Comparison of ENCODE assay signal across 12 cellular contexts in genomic region chr7:100543586-100543985, GRCh38. TPM values are rescaled to one million over a fixed set of nuclear protein-coding genes. Genes with fewer than 3 reads are reported as not detected.
DNase-seq lines count a peak whose midpoint lies in the region; ATAC-seq, FAIRE-seq and TF ChIP-seq lines count a peak whose summit lies in the region.
"Had no signal": no experiment of that assay in that cellular context is flagged by ENCODE, and none has a peak within 500 bp of the region (broad histone marks: within the 10 kb centered on the region; RNA-seq: fewer than 3 reads in every experiment).

No MANE protein-coding gene starts in this region.

- peak overlapping the region; percentile 31 for H3K9ac ChIP-seq in HCT116 (ENCODE audit: low read length)

- peak overlapping the region; percentile 88 for H3K4me3 Mint-ChIP-seq in natural killer cell treated with Interleukin-12 subunit alpha and Interleukin-12 subunit beta and Interleukin-15 and Interleukin-18, amount 100 ng/mL, for 72 hours

- H3K27ac Mint-ChIP-seq in natural killer cell treated with Interleukin-12 subunit alpha and Interleukin-12 subunit beta and Interleukin-15 and Interleukin-18, amount 100 ng/mL, for 72 hours = peak overlapping the region; percentile 87 to 91

- peaks cover 5% of the 10 kb centered on the region for H3K36me3 Mint-ChIP-seq in natural killer cell treated with Interleukin-12 subunit alpha and Interleukin-12 subunit beta and Interleukin-15 and Interleukin-18, amount 100 ng/mL, for 72 hours

- H3K27ac ChIP-seq in A549 (peak overlapping the region; percentile 94 to 100), HCT116 (ENCODE audit: low read depth, low read length) (peak overlapping the region; percentile 95), breast epithelium (peak overlapping the region; percentile 91 to 95)

- peaks cover 74 to 89% of the 10 kb centered on the region in 2 donors for H3K4me1 Mint-ChIP-seq in natural killer cell treated with Interleukin-12 subunit alpha and Interleukin-12 subunit beta and Interleukin-15 and Interleukin-18, amount 100 ng/mL, for 72 hours (ENCODE audit: low read depth in 2 of 2)

- intact Hi-C loops in HCT116 (cut with micrococcal nuclease) = no loop called here
- intact Hi-C loops in breast epithelium (cut with DNase I; ENCODE audit: low total_unique reads) = no loop called here

- RAD21 ChIA-PET in HCT116 (lab: Charles Lee; ENCODE audit: low non-redundant PET in 1 of 2, low total read pairs in 2 of 2, uncharacterized antibody in 2 of 2, unreplicated experiment in 2 of 2) = no interaction called here

- no peak for TF ChIP-seq EP300 in A549 (IDR thresholded peaks at IDR 0.05)

- TF ChIP-seq CTCF in A549 (IDR thresholded peaks at IDR 0.05) (no peak), HCT116 (IDR thresholded peaks at IDR 0.05 in 2 of 3, conservative IDR thresholded peaks at IDR 0.05 in 1 of 3; ENCODE audit: borderline replicate concordance in 1 of 3, insufficient read depth in 1 of 3, low read depth in 2 of 3, low read length in 2 of 3) (no peak), breast epithelium (IDR thresholded peaks at IDR 0.05) (no peak)

- H3K4me2 ChIP-seq in A549 (peak overlapping the region; percentile 98), HCT116 (ENCODE audit: low read length) (peak overlapping the region; percentile 79)

- FAIRE-seq in A549 (lab: Jason Lieb, UNC) = no peak
- FAIRE-seq: kidney had no signal

- no peak for TF ChIP-seq RAD21 in A549 (conservative IDR thresholded peaks at IDR 0.05 in 1 of 2, IDR thresholded peaks at IDR 0.05 in 1 of 2)
- TF ChIP-seq RAD21 in HCT116 (IDR thresholded peaks at IDR 0.05; ENCODE audit: low read depth) = no peak

- H3K79me2 ChIP-seq in HCT116 (ENCODE audit: insufficient read depth, low read length) = peaks cover 20% of the 10 kb centered on the region; the same call in 1 of the 2 replicates

- H3K4me1 ChIP-seq in A549 (peaks cover 82% of the 10 kb centered on the region), HCT116 (ENCODE audit: control insufficient read depth in 1 of 2, insufficient read depth in 2 of 2, low read length in 2 of 2) (peaks cover 56 to 67% of the 10 kb centered on the region in 2 experiments), breast epithelium (peaks cover 18 to 45% of the 10 kb centered on the region in 2 donors)

- H3K9me2 ChIP-seq in HCT116 (ENCODE audit: insufficient read depth) = no peaks in the 10 kb centered on the region

- H3K27me3 Mint-ChIP-seq in natural killer cell treated with Interleukin-12 subunit alpha and Interleukin-12 subunit beta and Interleukin-15 and Interleukin-18, amount 100 ng/mL, for 72 hours = no peaks in the 10 kb centered on the region

- WGBS in A549 (ENCODE audit: missing lambda C conversion rate) = 80% methylated on average over 1 of the region's 1 CpG

- DNase-seq in A549 (ENCODE audit: low read depth in 1 of 2, low spot score in 1 of 2) = no peak
- DNase-seq in HCT116 (ENCODE audit: low read depth, low spot score) = no peak
- DNase-seq in breast epithelium (ENCODE audit: low spot score in 2 of 2) = no peak
- DNase-seq in natural killer cell treated with Interleukin-12 subunit alpha and Interleukin-12 subunit beta and Interleukin-15 and Interleukin-18, amount 100 ng/mL, for 72 hours (ENCODE audit: low spot score) = no peak
- DNase-seq in NCI-H1048 (lab: John Stamatoyannopoulos, UW) = no peak
- no peak for DNase-seq in cortex of kidney (lab: John Stamatoyannopoulos, UW)
- DNase-seq: amygdala, C1 segment of cervical spinal cord, kidney, NCI-H1694 had no signal

- H4K20me1 ChIP-seq in HCT116 (ENCODE audit: insufficient read depth) = no peaks in the 10 kb centered on the region

- H3K27me3 ChIP-seq in HCT116 (ENCODE audit: insufficient read depth, low read length) (no peaks in the 10 kb centered on the region), breast epithelium (no peaks in the 10 kb centered on the region)

- H3K9me3 ChIP-seq in A549 (no peaks in the 10 kb centered on the region), HCT116 (ENCODE audit: control insufficient read depth in 1 of 2, insufficient read depth in 1 of 2, low read depth in 1 of 2, low read length in 2 of 2) (no peaks in the 10 kb centered on the region), breast epithelium (no peaks in the 10 kb centered on the region)

- no peak overlapping the region for H2AFZ ChIP-seq in HCT116 (ENCODE audit: low read depth, low read length, poor library complexity, severe bottlenecking)

- H3K36me3 ChIP-seq in HCT116 (ENCODE audit: control insufficient read depth in 1 of 2, insufficient read depth in 2 of 2, low read length in 2 of 2) = no peaks in the 10 kb centered on the region
- no peaks in the 10 kb centered on the region for H3K36me3 ChIP-seq in breast epithelium

- ATAC-seq in A549 = no peak
- no peak for ATAC-seq in HCT116
- no peak for ATAC-seq in natural killer cell treated with Interleukin-12 subunit alpha and Interleukin-12 subunit beta and Interleukin-15 and Interleukin-18, amount 100 ng/mL, for 72 hours
- ATAC-seq in GM21367 (IDR thresholded peaks at IDR 0.05; ENCODE audit: unreplicated experiment) = no peak
- no peak for ATAC-seq in HG03521 (IDR thresholded peaks at IDR 0.05; ENCODE audit: unreplicated experiment)

- no peaks in the 10 kb centered on the region for H3K9me3 Mint-ChIP-seq in natural killer cell treated with Interleukin-12 subunit alpha and Interleukin-12 subunit beta and Interleukin-15 and Interleukin-18, amount 100 ng/mL, for 72 hours

- TF ChIP-seq POLR2A in A549 (IDR thresholded peaks at IDR 0.05; ENCODE audit: low read length) (no peak), HCT116 (IDR thresholded peaks at IDR 0.05; ENCODE audit: borderline replicate concordance, extremely low read depth, insufficient read depth, insufficient read length) (no peak), breast epithelium (IDR thresholded peaks at IDR 0.05) (no peak)

- BruUV-seq in HCT116 (replicated peaks; lab: Mats Ljungman, UMichigan) = no TSS peak

- CTCF ChIA-PET in A549 (lab: Yijun Ruan, JAX) (interaction anchor here (1.0 to 19.2 kb wide), 7 partner anchors 10 to 74 kb away, joined by 4 to 316 read pairs (median 13); partner anchors contain the start of gene NYAP1), HCT116 (lab: Charles Lee) (interaction anchor here (1.1 kb wide), 1 partner anchor 16 kb away, joined by 3 read pairs; no protein-coding TSS in a partner anchor)

- no peak overlapping the region for H3K4me3 ChIP-seq in A549
- H3K4me3 ChIP-seq in HCT116 (replicated peaks in 1 of 2; ENCODE audit: low read depth in 1 of 2, low read length in 2 of 2) = no peak overlapping the region
- no peak overlapping the region for H3K4me3 ChIP-seq in breast epithelium

- POLR2A ChIA-PET in A549 (lab: Yijun Ruan, JAX) = no interaction called here
- POLR2A ChIA-PET in HCT116 (lab: Charles Lee) = no interaction called here

RNA-seq across cellular contexts. Expression of gene AGFG2, which starts 4.6 kb away (rescaled TPM):
- polyA plus RNA-seq in A549 (2011; rRNA removed) = 13.5 and 16.0 TPM in 2 replicates
- 14.0 and 21.0 TPM in 2 replicates for polyA plus RNA-seq in A549 (2012; cell fraction: cytosol; rRNA removed)
- 19.8 and 27.8 TPM in 2 replicates for polyA plus RNA-seq in A549 (2012; cell fraction: nucleus; rRNA removed)
- 18.0 to 39.3 TPM (median 31.8 TPM) in 3 replicates for polyA plus RNA-seq in A549 (2017; fragmentation: RNase III; extraction: RNeasy Plus Mini Kit Qiagen cat#74134 plus additional on column Dnase treatment)
- polyA minus RNA-seq in A549 (2011; rRNA and poly(A)+ RNA removed) = 12.3 and 20.3 TPM in 2 replicates
- 14.0 TPM for total RNA-seq in HCT116 (2021; ENCODE audit: unreplicated experiment)
- 7.8 and 9.2 TPM in 2 replicates for polyA plus RNA-seq in HCT116 (2012)
- total RNA-seq in breast epithelium = 10 to 100 TPM; 12.2 to 24.7 (median 18.7) TPM
- 10 to 100 TPM; 45.2 to 49.4 TPM for total RNA-seq in natural killer cell treated with Interleukin-12 subunit alpha and Interleukin-12 subunit beta and Interleukin-15 and Interleukin-18, amount 100 ng/mL, for 72 hours

RNA-seq across cellular contexts. Expression of gene SAP25, which starts 30.1 kb away (rescaled TPM):
- 0.19 TPM in 1 of 2 replicates, not detected in the other for polyA plus RNA-seq in A549 (2011; rRNA removed)
- 0.36 and 0.73 TPM in 2 replicates for polyA plus RNA-seq in A549 (2012; cell fraction: cytosol; rRNA removed)
- 6.9 and 7.1 TPM in 2 replicates for polyA plus RNA-seq in A549 (2012; cell fraction: nucleus; rRNA removed)
- 0.24 to 0.37 TPM (median 0.26 TPM) in 3 replicates for polyA plus RNA-seq in A549 (2017; fragmentation: RNase III; extraction: RNeasy Plus Mini Kit Qiagen cat#74134 plus additional on column Dnase treatment)
- not detected in 2 replicates for polyA minus RNA-seq in A549 (2011; rRNA and poly(A)+ RNA removed)
- total RNA-seq in HCT116 (2021; ENCODE audit: unreplicated experiment) = 4.4 TPM
- polyA plus RNA-seq in HCT116 (2012) = 2.9 and 3.0 TPM in 2 replicates
- total RNA-seq in breast epithelium = 1 to 10 TPM in 1 of 3 donors, under 1 TPM in 2; 0.96 to 2.2 (median 0.98) TPM
- total RNA-seq in natural killer cell treated with Interleukin-12 subunit alpha and Interleukin-12 subunit beta and Interleukin-15 and Interleukin-18, amount 100 ng/mL, for 72 hours = 10 to 100 TPM; 10.1 to 25.2 TPM

RNA-seq across cellular contexts. Expression of gene LRCH4, which starts 42.3 kb away (rescaled TPM):
- polyA plus RNA-seq in A549 (2011; rRNA removed) = 5.3 and 5.5 TPM in 2 replicates
- 9.7 and 12.3 TPM in 2 replicates for polyA plus RNA-seq in A549 (2012; cell fraction: cytosol; rRNA removed)
- polyA plus RNA-seq in A549 (2012; cell fraction: nucleus; rRNA removed) = 65.3 and 90.1 TPM in 2 replicates
- 13.7 to 17.1 TPM (median 17.1 TPM) in 3 replicates for polyA plus RNA-seq in A549 (2017; fragmentation: RNase III; extraction: RNeasy Plus Mini Kit Qiagen cat#74134 plus additional on column Dnase treatment)
- polyA minus RNA-seq in A549 (2011; rRNA and poly(A)+ RNA removed) = 8.9 and 10.5 TPM in 2 replicates
- 47.9 TPM for total RNA-seq in HCT116 (2021; ENCODE audit: unreplicated experiment)
- polyA plus RNA-seq in HCT116 (2012) = 33.3 and 36.1 TPM in 2 replicates
- 10 to 100 TPM; 49.6 to 89.1 (median 88.1) TPM for total RNA-seq in breast epithelium
- 100 to 1,000 TPM; 125 to 150 TPM for total RNA-seq in natural killer cell treated with Interleukin-12 subunit alpha and Interleukin-12 subunit beta and Interleukin-15 and Interleukin-18, amount 100 ng/mL, for 72 hours

RNA-seq across cellular contexts. Expression of gene FBXO24, which starts 42.5 kb away (rescaled TPM):
- polyA plus RNA-seq in A549 (2011; rRNA removed) = 0.36 and 0.52 TPM in 2 replicates
- 0.57 and 0.65 TPM in 2 replicates for polyA plus RNA-seq in A549 (2012; cell fraction: cytosol; rRNA removed)
- 1.1 and 1.4 TPM in 2 replicates for polyA plus RNA-seq in A549 (2012; cell fraction: nucleus; rRNA removed)
- polyA plus RNA-seq in A549 (2017; fragmentation: RNase III; extraction: RNeasy Plus Mini Kit Qiagen cat#74134 plus additional on column Dnase treatment) = 0.13 to 0.37 TPM (median 0.19 TPM) in 3 replicates
- 1.2 and 1.8 TPM in 2 replicates for polyA minus RNA-seq in A549 (2011; rRNA and poly(A)+ RNA removed)
- total RNA-seq in HCT116 (2021; ENCODE audit: unreplicated experiment) = 2.1 TPM
- 1.8 and 2.1 TPM in 2 replicates for polyA plus RNA-seq in HCT116 (2012)
- total RNA-seq in breast epithelium = under 1 TPM in 2 of 3 donors, not detected in 1; 0.59 to 0.98 TPM
- under 1 TPM in 1 of 2 donors, not detected in 1; 0.21 TPM for total RNA-seq in natural killer cell treated with Interleukin-12 subunit alpha and Interleukin-12 subunit beta and Interleukin-15 and Interleukin-18, amount 100 ng/mL, for 72 hours

RNA-seq across cellular contexts. Expression of gene PCOLCE, which starts 58.6 kb away (rescaled TPM):
- polyA plus RNA-seq in A549 (2011; rRNA removed) (1.2 and 1.7 TPM in 2 replicates), A549 (2017; fragmentation: RNase III; extraction: RNeasy Plus Mini Kit Qiagen cat#74134 plus additional on column Dnase treatment) (5.5 to 9.2 TPM (median 8.2 TPM) in 3 replicates)
- polyA plus RNA-seq in A549 (2012; cell fraction: cytosol; rRNA removed) = 1.9 and 2.3 TPM in 2 replicates
- 10.3 and 11.4 TPM in 2 replicates for polyA plus RNA-seq in A549 (2012; cell fraction: nucleus; rRNA removed)
- 0.91 and 1.3 TPM in 2 replicates for polyA minus RNA-seq in A549 (2011; rRNA and poly(A)+ RNA removed)
- total RNA-seq in HCT116 (2021; ENCODE audit: unreplicated experiment) (12.4 TPM), breast epithelium (10 to 100 TPM; 33.1 to 61.8 (median 39.7) TPM)
- 12.0 and 16.8 TPM in 2 replicates for polyA plus RNA-seq in HCT116 (2012)
- 1 to 10 TPM; 5.4 to 5.6 TPM for total RNA-seq in natural killer cell treated with Interleukin-12 subunit alpha and Interleukin-12 subunit beta and Interleukin-15 and Interleukin-18, amount 100 ng/mL, for 72 hours
